Comparison of ENCODE assay signal across 22 cellular contexts in the genomic region with DNA sequence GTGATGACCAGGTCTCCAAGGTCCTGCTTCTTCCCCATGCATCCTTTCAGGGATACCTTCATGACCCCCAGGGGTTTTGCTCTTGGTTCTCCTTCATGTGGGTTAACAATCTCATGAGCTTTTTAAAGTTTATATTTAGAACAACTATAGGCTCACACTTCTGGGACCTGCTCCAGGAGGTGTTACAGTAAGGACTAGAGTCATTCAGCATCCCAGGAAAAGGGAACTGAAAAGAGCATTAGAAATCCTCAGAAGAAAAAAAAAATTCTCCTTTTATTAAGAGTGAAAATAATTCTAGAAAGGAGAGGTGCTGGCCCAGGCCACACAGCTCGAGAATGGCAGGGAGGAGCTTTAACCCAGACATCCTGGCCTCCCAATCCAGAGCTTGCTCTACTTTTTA.
DNase-seq lines count a peak whose midpoint lies in the region; ATAC-seq, FAIRE-seq and TF ChIP-seq lines count a peak whose summit lies in the region.
"Had no signal": no experiment of that assay in that cellular context is flagged by ENCODE, and none has a peak within 500 bp of the region (broad histone marks: within the 10 kb centered on the region; RNA-seq: fewer than 3 reads in every experiment).

No MANE protein-coding gene starts in this region.

- no peak overlapping the region for H3K27ac ChIP-seq in thoracic aorta
- H3K27ac ChIP-seq: PC-9 had no signal

- no peak overlapping the region for H3K4me3 Mint-ChIP-seq in brain
- no peak overlapping the region for H3K4me3 Mint-ChIP-seq in nephron
- H3K4me3 Mint-ChIP-seq: CD4-positive, CD25-positive, alpha-beta regulatory T cell had no signal

- no peak for FAIRE-seq in GM12891 (lab: Jason Lieb, UNC)
- FAIRE-seq: A204.1, H54 had no signal

- H3K4me1 ChIP-seq in thoracic aorta (ENCODE audit: control insufficient read depth in 1 of 2, low read depth in 2 of 2), result peaks cover 12 to 45% of the 10 kb centered on the region in 2 donors

- TF ChIP-seq CTCF in brain (conservative IDR thresholded peaks at IDR 0.05) (no peak), nephron (IDR thresholded peaks at IDR 0.05; ENCODE audit: unreplicated experiment in 3 of 3) (no peak), thoracic aorta (IDR thresholded peaks at IDR 0.05) (no peak)

- H3K27me3 ChIP-seq in thoracic aorta (replicated peaks; ENCODE audit: insufficient read depth), result no peaks in the 10 kb centered on the region
- H3K27me3 ChIP-seq: MG63 had no signal

- ATAC-seq in thoracic aorta (ENCODE audit: insufficient number of reproducible peaks, low FRiP score, low read depth), result peak; percentile 16
- ATAC-seq in GM21737 (IDR thresholded peaks at IDR 0.05; ENCODE audit: unreplicated experiment), result no peak
- no peak for ATAC-seq in GM19023 (IDR thresholded peaks at IDR 0.05; ENCODE audit: unreplicated experiment)
- ATAC-seq: SK-N-SH treated with all-trans-retinoic acid at 6 μM for 48 hours had no signal

- no peaks in the 10 kb centered on the region for H3K9me3 ChIP-seq in thoracic aorta
- H3K9me3 ChIP-seq: MG63 had no signal

- DNase-seq in GM12891 (ENCODE audit: insufficient read length, low spot score) (no peak), thoracic aorta (ENCODE audit: low spot score) (no peak), SIG-M5 treated with dmso at 0.1 percent for 504 hours (lab: John Stamatoyannopoulos, UW; ENCODE audit: unreplicated experiment) (no peak)
- DNase-seq: CD4-positive, CD25-positive, alpha-beta regulatory T cell; DMS79; Kasumi-1; MG63; NCI-H1048; NCI-H1436; NCI-H187 treated with DMSO at 0.1 percent for 48 hours; NCI-H2107; NCI-H446 treated with DMSO at 0.1 percent for 48 hours; NCI-H526 treated with DMSO at 0.1 percent for 48 hours; PC-9; SIG-M5 had no signal

- H3K36me3 Mint-ChIP-seq in brain, result peaks cover 45% of the 10 kb centered on the region
- peaks cover 48% of the 10 kb centered on the region for H3K36me3 Mint-ChIP-seq in nephron (ENCODE audit: low read depth)
- H3K36me3 Mint-ChIP-seq: CD4-positive, CD25-positive, alpha-beta regulatory T cell had no signal

- H3K27me3 Mint-ChIP-seq in brain, result no peaks in the 10 kb centered on the region
- H3K27me3 Mint-ChIP-seq in nephron (ENCODE audit: low read depth), result no peaks in the 10 kb centered on the region
- H3K27me3 Mint-ChIP-seq: CD4-positive, CD25-positive, alpha-beta regulatory T cell had no signal

- H3K4me1 Mint-ChIP-seq in brain, result peaks cover 70% of the 10 kb centered on the region
- H3K4me1 Mint-ChIP-seq in nephron, result peaks cover 58% of the 10 kb centered on the region

- no peak overlapping the region for H3K4me3 ChIP-seq in thoracic aorta
- H3K4me3 ChIP-seq: MG63, PC-9 had no signal

- H3K9me3 Mint-ChIP-seq in brain, result peaks cover 3 to 14% (median 4%) of the 10 kb centered on the region in 5 experiments
- no peaks in the 10 kb centered on the region for H3K9me3 Mint-ChIP-seq in nephron

- no peak for TF ChIP-seq POLR2A in GM12891 (IDR thresholded peaks at IDR 0.05; ENCODE audit: low read depth, low read length)

- H3K27ac Mint-ChIP-seq in brain (peak overlapping the region in 4 of 5 experiments; percentile 55 to 92 (median 68)), nephron (peak overlapping the region in 2 of 3 experiments; percentile 44 to 92)
- H3K27ac Mint-ChIP-seq: CD4-positive, CD25-positive, alpha-beta regulatory T cell had no signal

- no peaks in the 10 kb centered on the region for H3K36me3 ChIP-seq in thoracic aorta
- H3K36me3 ChIP-seq: MG63 had no signal

TF ChIP-seq in GM12891, 5 proteins besides CTCF, POLR2A, EP300 and RAD21:
- no peak for TF ChIP-seq PAX5 (IDR thresholded peaks at IDR 0.05; ENCODE audit: insufficient read depth, low read length, severe bottlenecking)
- no peak for TF ChIP-seq POU2F2 (IDR thresholded peaks at IDR 0.05; ENCODE audit: low read depth, low read length)
- TF ChIP-seq TAF1 (IDR thresholded peaks at IDR 0.05; ENCODE audit: low read depth, low read length), result no peak
- TF ChIP-seq POLR2AphosphoS5 (IDR thresholded peaks at IDR 0.05; ENCODE audit: low read depth, low read length), result no peak
- peak; percentile 56 for TF ChIP-seq SPI1 (IDR thresholded peaks at IDR 0.05; ENCODE audit: low read depth, low read length)
